25 cellular contexts compared by ENCODE assay signal in genomic region chr14:26939756-26940155, GRCh38.
"Had no signal": no experiment of that assay in that cellular context is flagged by ENCODE, and none has a peak within 500 bp of the region (broad histone marks: within the 10 kb centered on the region; RNA-seq: fewer than 3 reads in every experiment).

No MANE protein-coding gene starts in this region.

- H3K27ac ChIP-seq: coronary artery, dorsolateral prefrontal cortex, esophagus muscularis mucosa, foreskin keratinocyte, gastroesophageal sphincter, heart left ventricle, hepatocyte, lower lobe of right lung had no signal

- H3K27me3 ChIP-seq: dorsolateral prefrontal cortex, esophagus muscularis mucosa, foreskin keratinocyte, gastroesophageal sphincter, heart left ventricle, hepatocyte had no signal

- H3K4me2 ChIP-seq: hepatocyte had no signal

- H2AFZ ChIP-seq: hepatocyte had no signal

- H3K4me1 ChIP-seq: esophagus muscularis mucosa, foreskin keratinocyte, gastroesophageal sphincter, heart left ventricle, lower lobe of right lung had no signal

- ATAC-seq: foreskin keratinocyte; gastroesophageal sphincter; heart left ventricle; left colon; left lobe of liver; left ventricle myocardium superior; lower lobe of right lung; naive thymus-derived CD4-positive, alpha-beta T cell; natural killer cell had no signal

- H3K79me2 ChIP-seq: hepatocyte had no signal

- DNase-seq: dermis blood vessel endothelial cell; effector CD4-positive, alpha-beta T cell; effector memory CD4-positive, alpha-beta T cell; foreskin keratinocyte; heart left ventricle; hypothalamus; immature natural killer cell; islet precursor cell; kidney; kidney glomerular epithelial cell; left colon; left ventricle myocardium superior; lower lobe of right lung; mesenchymal stem cell; midbrain; naive thymus-derived CD4-positive, alpha-beta T cell; natural killer cell had no signal

- H3K36me3 ChIP-seq: esophagus muscularis mucosa, gastroesophageal sphincter, heart left ventricle, lower lobe of right lung had no signal

- H3K9me3 ChIP-seq: esophagus muscularis mucosa, gastroesophageal sphincter, heart left ventricle, lower lobe of right lung had no signal

- FAIRE-seq: endothelial cell of umbilical vein, frontal cortex had no signal

- H3K4me3 ChIP-seq: coronary artery, dorsolateral prefrontal cortex, esophagus muscularis mucosa, gastroesophageal sphincter, heart left ventricle, hepatocyte, lower lobe of right lung had no signal
